ENCODE assay signal across 12 cellular contexts in the genomic region with DNA sequence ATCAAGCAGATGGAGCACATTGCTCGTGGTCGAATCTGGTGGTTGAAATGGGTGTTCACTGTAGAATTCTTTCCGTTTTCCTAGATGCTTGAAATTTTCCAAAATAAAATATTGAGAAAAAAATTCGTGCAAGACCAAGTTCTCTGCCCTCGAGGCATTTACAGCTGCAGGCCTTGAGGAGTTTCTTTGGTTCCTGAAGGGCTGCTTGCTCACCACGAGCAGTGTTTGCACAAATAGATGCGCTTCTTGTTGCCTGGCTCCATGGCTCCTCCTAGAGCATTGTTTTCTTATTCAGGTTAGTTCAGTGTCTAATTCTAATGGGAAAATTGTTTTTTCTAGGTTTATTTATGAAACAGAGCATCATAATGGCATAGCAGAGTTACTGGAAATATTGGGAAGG.
DNase-seq lines count a peak whose midpoint lies in the region; ATAC-seq and TF ChIP-seq lines count a peak whose summit lies in the region.
"Had no signal": no experiment of that assay in that cellular context is flagged by ENCODE, and none has a peak within 500 bp of the region (broad histone marks: within the 10 kb centered on the region; RNA-seq: fewer than 3 reads in every experiment).

No MANE protein-coding gene starts in this region.

- peaks cover 31% of the 10 kb centered on the region for H3K36me3 Mint-ChIP-seq in CD4-positive, CD25-positive, alpha-beta regulatory T cell
- peaks cover 15% of the 10 kb centered on the region; the same call in 1 of the 2 replicates for H3K36me3 Mint-ChIP-seq in HFFc6 (ENCODE audit: low read depth)

- peaks cover 0 to 3% of the 10 kb centered on the region in 2 experiments for H3K9me3 ChIP-seq in CD4-positive, CD25-positive, alpha-beta regulatory T cell (ENCODE audit: control insufficient read depth in 2 of 2, low read length in 2 of 2)
- H3K9me3 ChIP-seq in neuronal stem cell (replicated peaks in 1 of 2; ENCODE audit: control insufficient read depth in 2 of 2, insufficient read depth in 1 of 2, low read depth in 1 of 2, low read length in 2 of 2) = peaks cover 0 to 2% of the 10 kb centered on the region in 2 donors

- H2BK12ac ChIP-seq in neuronal stem cell (ENCODE audit: low read length) = no peak overlapping the region

- no peak overlapping the region for H3K9ac ChIP-seq in neuronal stem cell (ENCODE audit: low read depth, low read length, poor library complexity)

- no peak overlapping the region for H3K18ac ChIP-seq in neuronal stem cell (ENCODE audit: low read length)

- H3K4me3 ChIP-seq in CD4-positive, CD25-positive, alpha-beta regulatory T cell (ENCODE audit: low read depth, low read length) = no peak overlapping the region
- H3K4me3 ChIP-seq in astrocyte of the cerebellum (ENCODE audit: low read depth, low read length) = no peak overlapping the region
- no peak overlapping the region for H3K4me3 ChIP-seq in neuronal stem cell (ENCODE audit: low read length in 2 of 2)
- H3K4me3 ChIP-seq: cardiac muscle cell, heart left ventricle had no signal

- H2BK15ac ChIP-seq in neuronal stem cell (ENCODE audit: low read length) = no peak overlapping the region

- no peak overlapping the region for H2BK120ac ChIP-seq in neuronal stem cell (ENCODE audit: low read depth, low read length)

- no peak overlapping the region for H3K4me3 Mint-ChIP-seq in CD4-positive, CD25-positive, alpha-beta regulatory T cell
- no peak overlapping the region for H3K4me3 Mint-ChIP-seq in HFFc6
- H3K4me3 Mint-ChIP-seq: nephron had no signal

- no peaks in the 10 kb centered on the region for H3K4me1 Mint-ChIP-seq in CD4-positive, CD25-positive, alpha-beta regulatory T cell
- H3K4me1 Mint-ChIP-seq in HFFc6 (ENCODE audit: low read depth) = no peaks in the 10 kb centered on the region
- H3K4me1 Mint-ChIP-seq: nephron had no signal

- no peaks in the 10 kb centered on the region for H3K27me3 Mint-ChIP-seq in CD4-positive, CD25-positive, alpha-beta regulatory T cell
- H3K27me3 Mint-ChIP-seq in HFFc6 (ENCODE audit: insufficient read depth) = no peaks in the 10 kb centered on the region; the same call in 1 of the 2 replicates

- no peak overlapping the region for H3K27ac ChIP-seq in CD4-positive, CD25-positive, alpha-beta regulatory T cell (ENCODE audit: insufficient read depth, low read length, poor library complexity, severe bottlenecking)
- no peak overlapping the region for H3K27ac ChIP-seq in neuronal stem cell (replicated peaks; ENCODE audit: low read length)
- H3K27ac ChIP-seq: cardiac muscle cell, heart left ventricle had no signal

- no peaks in the 10 kb centered on the region for H3K9me3 Mint-ChIP-seq in CD4-positive, CD25-positive, alpha-beta regulatory T cell
- H3K9me3 Mint-ChIP-seq in HFFc6 = no peaks in the 10 kb centered on the region

- H2AFZ ChIP-seq in neuronal stem cell (ENCODE audit: low read length) = no peak overlapping the region

- H3K27me3 ChIP-seq in CD4-positive, CD25-positive, alpha-beta regulatory T cell (ENCODE audit: control insufficient read depth, insufficient read depth, low read length) = no peaks in the 10 kb centered on the region
- H3K27me3 ChIP-seq in neuronal stem cell (ENCODE audit: control insufficient read depth in 3 of 3, insufficient read depth in 3 of 3, low read depth in 1 of 3, low read length in 3 of 3) = no peaks in the 10 kb centered on the region
- H3K27me3 ChIP-seq: cardiac muscle cell, heart left ventricle had no signal

- H3K4me2 ChIP-seq in neuronal stem cell (ENCODE audit: insufficient read depth, low read length, poor library complexity, severe bottlenecking) = no peak overlapping the region

- no peak overlapping the region for H2AK5ac ChIP-seq in neuronal stem cell (ENCODE audit: low read depth, low read length)

- whole genome bisulfite sequencing in neuronal stem cell (ENCODE audit: extremely low coverage in 2 of 2, insufficient read length in 2 of 2, insufficient replicate concordance in 1 of 2), 2 donors = no CpG with 5 or more reads among the region's 7 CpGs

- no peak overlapping the region for H3K23ac ChIP-seq in neuronal stem cell (ENCODE audit: low read depth, low read length, poor library complexity)

- no peak overlapping the region for H4K8ac ChIP-seq in neuronal stem cell (ENCODE audit: low read depth, low read length)

- H3K36me3 ChIP-seq in CD4-positive, CD25-positive, alpha-beta regulatory T cell (ENCODE audit: control insufficient read depth, insufficient read depth, low read length) = peaks cover 88% of the 10 kb centered on the region
- H3K36me3 ChIP-seq in neuronal stem cell (replicated peaks in 1 of 2; ENCODE audit: control insufficient read depth in 2 of 2, insufficient read depth in 2 of 2, low read length in 2 of 2) = peaks cover 30 to 89% of the 10 kb centered on the region in 2 donors

- no peak for ATAC-seq in CD4-positive, CD25-positive, alpha-beta regulatory T cell (ENCODE audit: low read depth in 2 of 2)
- no peak for ATAC-seq in HG03135 (IDR thresholded peaks at IDR 0.05; ENCODE audit: unreplicated experiment)
- ATAC-seq: heart left ventricle had no signal

- H3K14ac ChIP-seq in neuronal stem cell (ENCODE audit: low read length) = no peak overlapping the region

- no peaks in the 10 kb centered on the region for H3K79me1 ChIP-seq in neuronal stem cell (ENCODE audit: low read depth, low read length)

- no peak overlapping the region for H4K91ac ChIP-seq in neuronal stem cell (ENCODE audit: low read depth, low read length, poor library complexity)

- peak overlapping the region in 2 of 3 donors; percentile 56 to 89 for H3K27ac Mint-ChIP-seq in CD4-positive, CD25-positive, alpha-beta regulatory T cell
- peak overlapping the region; percentile 30; the same call in 1 of the 2 replicates for H3K27ac Mint-ChIP-seq in HFFc6
- H3K27ac Mint-ChIP-seq: nephron had no signal

- peak in 1 of 3 donors; percentile 26 for DNase-seq in CD4-positive, CD25-positive, alpha-beta regulatory T cell
- DNase-seq in HFFc6 = peak; percentile 11
- DNase-seq in astrocyte of the cerebellum (ENCODE audit: low read depth) = no peak
- peak; percentile 36 for DNase-seq in medulla oblongata (ENCODE audit: extremely low spot score)
- no peak for DNase-seq in SKM-1 (lab: John Stamatoyannopoulos, UW; ENCODE audit: unreplicated experiment)
- no peak for DNase-seq in neuronal stem cell (ENCODE audit: low spot score)
- DNase-seq: activated CD4-positive, alpha-beta T cell treated with anti-CD3 and anti-CD28 coated beads, Interleukin-2, amount 50 U/mL, for 4 hours; heart left ventricle; NCI-H1105 had no signal

- H3K4me1 ChIP-seq in CD4-positive, CD25-positive, alpha-beta regulatory T cell (ENCODE audit: control insufficient read depth, insufficient read depth, low read length, poor library complexity, severe bottlenecking) = no peaks in the 10 kb centered on the region
- no peaks in the 10 kb centered on the region for H3K4me1 ChIP-seq in neuronal stem cell (ENCODE audit: control insufficient read depth in 2 of 2, insufficient read depth in 1 of 2, low read depth in 1 of 2, low read length in 2 of 2)

- H2BK5ac ChIP-seq in neuronal stem cell (ENCODE audit: low read length) = no peak overlapping the region

- in situ Hi-C loops in astrocyte of the cerebellum (cut with HindIII; ENCODE audit: low sequenced_read_pairs) = loop anchor here (10.0 kb wide), 1 partner anchor 95 kb away; no protein-coding TSS in a partner anchor

- H3K4ac ChIP-seq in neuronal stem cell (ENCODE audit: low read length) = no peak overlapping the region

- no peak for TF ChIP-seq CTCF in HFFc6 (IDR thresholded peaks at IDR 0.05)
- peak; percentile 8 for TF ChIP-seq CTCF in astrocyte of the cerebellum (IDR thresholded peaks at IDR 0.05; ENCODE audit: low read depth, low read length, missing control alignments)

Comparison
In these comparisons a context has a peak if more than half of its experiments do, and no peak if none do; other contexts are left out.
1. DNase-seq: peak in HFFc6 (single experiment) and medulla oblongata (single experiment); none in astrocyte of the cerebellum (single experiment), SKM-1 (single experiment) and neuronal stem cell (single experiment).